In the genomic region with DNA sequence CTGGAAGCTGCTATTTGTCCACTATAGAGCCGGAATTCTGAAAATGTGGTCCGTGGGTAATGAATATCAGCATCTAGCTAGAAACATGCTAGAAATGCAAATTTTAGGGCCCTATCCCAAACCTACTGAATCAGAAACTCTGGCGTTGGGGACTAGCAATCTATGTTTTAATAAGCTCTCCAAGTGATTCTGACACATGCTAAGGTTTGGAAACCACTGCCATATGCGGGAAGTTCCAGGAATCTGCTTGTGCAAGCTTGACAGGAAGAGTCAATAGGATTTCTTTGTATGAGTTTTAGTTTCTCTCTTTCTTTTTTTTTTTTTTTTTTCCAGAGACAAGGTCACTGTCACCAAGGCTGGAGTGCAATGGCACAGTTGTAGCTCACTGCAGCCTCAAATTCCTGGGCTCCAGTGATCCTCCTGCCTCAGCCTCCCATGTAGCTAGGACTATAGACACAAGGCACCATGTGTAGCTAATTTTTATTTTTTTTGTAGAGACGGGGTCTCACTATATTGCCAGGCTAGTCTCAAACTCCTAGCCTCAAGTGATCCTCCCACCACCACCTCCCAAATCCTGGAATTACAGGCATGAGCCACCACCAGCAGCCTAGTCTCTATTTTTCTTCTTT, we compare ENCODE assay signal across 1 cellular context.
TF ChIP-seq lines count a peak whose summit lies in the region.

No MANE protein-coding gene starts in this region.

TF ChIP-seq in IMR-90, 13 proteins besides CTCF, POLR2A, EP300 and RAD21:
- TF ChIP-seq MAFK (IDR thresholded peaks at IDR 0.05; ENCODE audit: low read depth, low read length) (no peak), NFE2L2 (IDR thresholded peaks at IDR 0.05; ENCODE audit: low read depth, low read length) (no peak), BHLHE40 (IDR thresholded peaks at IDR 0.05; ENCODE audit: low read depth, low read length) (no peak), RCOR1 (IDR thresholded peaks at IDR 0.05; ENCODE audit: insufficient replicate concordance, low read length) (no peak), SMC3 (IDR thresholded peaks at IDR 0.05; ENCODE audit: low read depth, low read length) (no peak), CHD1 (IDR thresholded peaks at IDR 0.05; ENCODE audit: low read depth, low read length) (no peak), RFX5 (IDR thresholded peaks at IDR 0.05; ENCODE audit: low read depth, low read length) (no peak), MAZ (IDR thresholded peaks at IDR 0.05; ENCODE audit: borderline replicate concordance, low read depth, low read length) (no peak), ELK1 (IDR thresholded peaks at IDR 0.05; ENCODE audit: borderline replicate concordance, low read depth, low read length) (no peak), MXI1 (IDR thresholded peaks at IDR 0.05; ENCODE audit: borderline replicate concordance, low read depth, low read length) (no peak), FOS (IDR thresholded peaks at IDR 0.05; ENCODE audit: low read depth, low read length) (no peak), CEBPB (IDR thresholded peaks at IDR 0.05; ENCODE audit: low read depth, low read length) (no peak)
- TF ChIP-seq, protein P1, sequence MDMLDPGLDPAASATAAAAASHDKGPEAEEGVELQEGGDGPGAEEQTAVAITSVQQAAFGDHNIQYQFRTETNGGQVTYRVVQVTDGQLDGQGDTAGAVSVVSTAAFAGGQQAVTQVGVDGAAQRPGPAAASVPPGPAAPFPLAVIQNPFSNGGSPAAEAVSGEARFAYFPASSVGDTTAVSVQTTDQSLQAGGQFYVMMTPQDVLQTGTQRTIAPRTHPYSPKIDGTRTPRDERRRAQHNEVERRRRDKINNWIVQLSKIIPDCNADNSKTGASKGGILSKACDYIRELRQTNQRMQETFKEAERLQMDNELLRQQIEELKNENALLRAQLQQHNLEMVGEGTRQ (IDR thresholded peaks at IDR 0.05; ENCODE audit: low read depth, low read length) = no peak
